In the genomic region with DNA sequence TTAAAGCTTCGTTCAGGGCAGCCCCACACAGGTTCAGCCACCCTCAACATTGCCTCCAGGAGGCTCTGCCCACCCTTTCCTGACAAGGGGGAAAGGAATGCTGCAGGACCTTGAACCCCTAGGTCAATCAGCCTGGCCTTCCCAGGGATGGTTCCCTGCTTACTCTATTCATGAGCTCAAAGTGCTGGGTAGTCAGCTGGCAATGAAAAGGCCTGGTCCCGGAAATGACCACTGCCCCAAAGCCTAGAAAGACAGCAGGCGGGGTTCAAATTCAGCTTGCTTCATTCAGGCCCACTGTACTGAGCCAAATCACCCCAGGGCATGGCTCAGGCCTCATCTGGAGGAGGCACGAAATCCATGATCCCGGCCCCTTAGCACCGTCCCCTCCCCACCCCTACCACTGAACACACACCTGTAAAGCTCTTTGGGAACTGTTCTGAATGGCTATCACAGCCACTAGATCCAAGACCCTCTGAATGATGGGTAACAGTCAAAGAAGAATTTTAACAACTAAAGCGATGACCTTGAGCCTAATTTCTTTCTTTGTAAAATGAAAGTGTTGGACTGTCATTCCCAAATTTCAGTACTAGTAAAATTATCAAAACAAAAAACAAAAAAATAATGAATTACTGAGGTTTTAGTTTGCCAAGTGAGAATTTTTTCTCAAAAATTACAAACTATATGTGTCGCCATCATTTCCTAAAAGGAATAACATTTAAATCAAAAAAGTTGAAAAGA, we compare ENCODE assay signal across 8 cellular contexts. TPM values are rescaled to one million over a fixed set of nuclear protein-coding genes. Genes with fewer than 3 reads are reported as not detected.
DNase-seq lines count a peak whose midpoint lies in the region; ATAC-seq and TF ChIP-seq lines count a peak whose summit lies in the region.

No MANE protein-coding gene starts in this region.

- no peaks in the 10 kb centered on the region for H3K9me3 ChIP-seq in parathyroid adenoma (ENCODE audit: control insufficient read depth, low read length)

- H3K36me3 ChIP-seq in parathyroid adenoma (ENCODE audit: control insufficient read depth, insufficient read depth, low read length): no peaks in the 10 kb centered on the region

- peak overlapping the region; percentile 75 for H3K4me3 ChIP-seq in parathyroid adenoma (ENCODE audit: low read depth, low read length)

- CTCF ChIA-PET in activated CD4-positive, alpha-beta T cell treated with anti-CD3 and anti-CD28 coated beads for 36 hours (lab: Charles Lee): interaction anchor here (1.1 kb wide), 1 partner anchor 11 kb away, joined by 3 read pairs; no protein-coding TSS in a partner anchor
- CTCF ChIA-PET in WTC11 (lab: Charles Lee): interaction anchor here (0.7 to 1.4 kb wide), 6 partner anchors 11 to 323 kb away, joined by 3 to 6 read pairs (median 3); a partner anchor contains a TSS

- H3K36me3 Mint-ChIP-seq in activated CD4-positive, alpha-beta T cell treated with anti-CD3 and anti-CD28 coated beads for 36 hours (ENCODE audit: low read depth): peaks cover 2% of the 10 kb centered on the region
- no peaks in the 10 kb centered on the region for H3K36me3 Mint-ChIP-seq in WTC11

- no peaks in the 10 kb centered on the region for H3K27me3 Mint-ChIP-seq in activated CD4-positive, alpha-beta T cell treated with anti-CD3 and anti-CD28 coated beads for 36 hours
- H3K27me3 Mint-ChIP-seq in WTC11 (ENCODE audit: low read depth): no peaks in the 10 kb centered on the region

- no peak for DNase-seq in activated CD4-positive, alpha-beta T cell treated with anti-CD3 and anti-CD28 coated beads for 36 hours
- DNase-seq in activated CD4-positive, alpha-beta T cell treated with anti-CD3 and anti-CD28 coated beads for 4 hours: no peak
- peak; percentile 32 for DNase-seq in WTC11 (ENCODE audit: low spot score)
- DNase-seq in foreskin melanocyte: peak; percentile 62
- no peak for DNase-seq in H4 (ENCODE audit: low spot score)
- no peak for DNase-seq in GM13977 (ENCODE audit: low spot score)
- no peak for DNase-seq in NCI-H446 treated with DMSO at 0.1 percent for 48 hours (lab: John Stamatoyannopoulos, UW)

- intact Hi-C loops in activated CD4-positive, alpha-beta T cell treated with anti-CD3 and anti-CD28 coated beads for 36 hours (cut with DNase I, micrococcal nuclease): loop anchor here (5.0 kb wide), 2 partner anchors 38 to 177 kb away; a partner anchor contains a TSS

- H3K79me2 ChIP-seq in parathyroid adenoma: peaks cover 36% of the 10 kb centered on the region

- in situ Hi-C loops in GM13977 (cut with MboI; ENCODE audit: low pct_unique_long_range_greater_than_20kb, low sequenced_read_pairs, unreplicated experiment): no loop called here

- H3K27ac Mint-ChIP-seq in activated CD4-positive, alpha-beta T cell treated with anti-CD3 and anti-CD28 coated beads for 36 hours: peak overlapping the region; percentile 96
- peak overlapping the region; percentile 90 for H3K27ac Mint-ChIP-seq in WTC11

- POLR2A ChIA-PET in activated CD4-positive, alpha-beta T cell treated with anti-CD3 and anti-CD28 coated beads for 36 hours (lab: Charles Lee): interaction anchor here (0.6 to 0.8 kb wide), 4 partner anchors 21 to 1002 kb away, joined by 3 to 6 read pairs (median 3); a partner anchor contains a TSS
- POLR2A ChIA-PET in WTC11 (lab: Charles Lee): interaction anchor here (0.5 to 1.2 kb wide), 2 partner anchors 36 to 219 kb away, joined by 4 to 6 read pairs; a partner anchor contains a TSS

- H3K9ac ChIP-seq in parathyroid adenoma: no peak overlapping the region

- H2AFZ ChIP-seq in parathyroid adenoma: peak overlapping the region; percentile 66

- H3K4me1 ChIP-seq in parathyroid adenoma: peaks cover 13% of the 10 kb centered on the region

- TF ChIP-seq CTCF in WTC11 (IDR thresholded peaks at IDR 0.05) (no peak), parathyroid adenoma (IDR thresholded peaks at IDR 0.05) (no peak), GM13977 (IDR thresholded peaks at IDR 0.05; ENCODE audit: extremely low read depth, insufficient read depth, missing control alignments) (no peak)

- no peaks in the 10 kb centered on the region for H3K9me3 Mint-ChIP-seq in activated CD4-positive, alpha-beta T cell treated with anti-CD3 and anti-CD28 coated beads for 36 hours (ENCODE audit: low read depth)
- H3K9me3 Mint-ChIP-seq in WTC11: no peaks in the 10 kb centered on the region

- no peaks in the 10 kb centered on the region for H3K27me3 ChIP-seq in parathyroid adenoma (ENCODE audit: control insufficient read depth, insufficient read depth, low read length)

- H3K27ac ChIP-seq in parathyroid adenoma: peak overlapping the region; percentile 67

- H3K4me1 Mint-ChIP-seq in activated CD4-positive, alpha-beta T cell treated with anti-CD3 and anti-CD28 coated beads for 36 hours: peaks cover 33% of the 10 kb centered on the region
- peaks cover 42% of the 10 kb centered on the region for H3K4me1 Mint-ChIP-seq in WTC11

- peak overlapping the region; percentile 89 for H3K4me3 Mint-ChIP-seq in activated CD4-positive, alpha-beta T cell treated with anti-CD3 and anti-CD28 coated beads for 36 hours
- peak overlapping the region; percentile 88 for H3K4me3 Mint-ChIP-seq in WTC11

- no peak for ATAC-seq in activated CD4-positive, alpha-beta T cell treated with anti-CD3 and anti-CD28 coated beads for 36 hours
- peak; percentile 57 for ATAC-seq in WTC11

- peak overlapping the region; percentile 90 for H3K4me2 ChIP-seq in parathyroid adenoma (ENCODE audit: low read length)

TF ChIP-seq in WTC11, 78 proteins besides CTCF, POLR2A, EP300 and RAD21:
- peak; percentile 74 for TF ChIP-seq GABPB1 (CRISPR knock-in tag; IDR thresholded peaks at IDR 0.05)
- TF ChIP-seq, protein P1, sequence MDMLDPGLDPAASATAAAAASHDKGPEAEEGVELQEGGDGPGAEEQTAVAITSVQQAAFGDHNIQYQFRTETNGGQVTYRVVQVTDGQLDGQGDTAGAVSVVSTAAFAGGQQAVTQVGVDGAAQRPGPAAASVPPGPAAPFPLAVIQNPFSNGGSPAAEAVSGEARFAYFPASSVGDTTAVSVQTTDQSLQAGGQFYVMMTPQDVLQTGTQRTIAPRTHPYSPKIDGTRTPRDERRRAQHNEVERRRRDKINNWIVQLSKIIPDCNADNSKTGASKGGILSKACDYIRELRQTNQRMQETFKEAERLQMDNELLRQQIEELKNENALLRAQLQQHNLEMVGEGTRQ (CRISPR knock-in tag; IDR thresholded peaks at IDR 0.05): no peak

RNA-seq across cellular contexts. Expression of a gene that starts 1.0 kb away (rescaled TPM):
- 10 to 100 TPM; 22.2 to 23.0 TPM for total RNA-seq in activated CD4-positive, alpha-beta T cell treated with anti-CD3 and anti-CD28 coated beads for 36 hours
- total RNA-seq in WTC11 (2021): 18.3 to 20.2 TPM (median 19.5 TPM) in 3 replicates
- total RNA-seq in H4 (2014; rRNA removed; shearing (Covaris generic)): 32.1 and 40.9 TPM in 2 replicates

RNA-seq across cellular contexts. Expression of a gene that starts 20.9 kb away (rescaled TPM):
- total RNA-seq in activated CD4-positive, alpha-beta T cell treated with anti-CD3 and anti-CD28 coated beads for 36 hours: 10 to 100 TPM; 10.1 to 10.7 TPM
- total RNA-seq in WTC11 (2021): 2.4 to 4.1 TPM (median 3.9 TPM) in 3 replicates
- total RNA-seq in H4 (2014; rRNA removed; shearing (Covaris generic)): 34.0 and 35.7 TPM in 2 replicates

RNA-seq across cellular contexts. Expression of a gene that starts 36.1 kb away (rescaled TPM):
- 100 to 1,000 TPM; 121 to 149 TPM for total RNA-seq in activated CD4-positive, alpha-beta T cell treated with anti-CD3 and anti-CD28 coated beads for 36 hours
- total RNA-seq in WTC11 (2021): 132 to 141 TPM (median 135 TPM) in 3 replicates
- 308 and 368 TPM in 2 replicates for total RNA-seq in H4 (2014; rRNA removed; shearing (Covaris generic))

Comparison
In these comparisons a context has a peak if more than half of its experiments do, and no peak if none do; other contexts are left out.
1. DNase-seq: peak in WTC11 (single experiment) and foreskin melanocyte (single experiment); none in activated CD4-positive, alpha-beta T cell treated with anti-CD3 and anti-CD28 coated beads for 36 hours (single experiment), activated CD4-positive, alpha-beta T cell treated with anti-CD3 and anti-CD28 coated beads for 4 hours (0 of 2), H4 (single experiment), GM13977 (single experiment) and NCI-H446 treated with DMSO at 0.1 percent for 48 hours (single experiment).